25 cellular contexts compared by ENCODE assay signal in the genomic region with DNA sequence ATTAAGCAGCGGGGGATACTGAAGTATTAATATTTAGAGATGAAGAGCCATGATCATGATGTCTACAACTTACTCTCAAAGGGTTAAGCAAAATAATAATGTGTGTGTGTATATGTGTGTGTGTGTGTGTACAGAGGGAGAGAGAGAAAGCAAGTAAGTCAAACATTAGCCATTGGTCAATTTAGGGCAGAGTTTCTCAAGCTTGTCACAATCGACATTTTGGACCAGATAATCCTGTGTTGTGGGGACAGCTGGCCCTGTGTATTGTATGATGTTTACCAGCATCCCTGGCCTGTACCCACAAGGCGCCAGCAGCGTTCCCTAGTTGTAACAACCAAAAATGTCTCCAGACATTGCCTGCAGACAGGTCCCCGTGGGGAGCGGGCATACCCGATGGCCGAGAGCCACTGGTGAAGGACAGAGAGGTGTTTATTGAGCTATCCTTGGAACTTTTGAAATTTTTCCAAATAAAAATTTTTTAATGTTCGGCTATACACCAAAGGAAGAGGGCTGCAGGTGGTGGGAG.
"Had no signal": no experiment of that assay in that cellular context is flagged by ENCODE, and none has a peak within 500 bp of the region (broad histone marks: within the 10 kb centered on the region; RNA-seq: fewer than 3 reads in every experiment).

No MANE protein-coding gene starts in this region.

- H3K36me3 ChIP-seq: cardiac muscle cell, prostate gland, right atrium auricular region, suprapubic skin, vagina, WERI-Rb-1 had no signal

- H3K36me3 Mint-ChIP-seq: activated CD8-positive, alpha-beta memory T cell treated with anti-CD3 and anti-CD28 coated beads, Interleukin-2, amount 10 ng/mL, durations not matched to agents 7 days and 5 days; naive thymus-derived CD4-positive, alpha-beta T cell had no signal

- H3K4me3 Mint-ChIP-seq: activated CD4-positive, alpha-beta T cell treated with anti-CD3 and anti-CD28 coated beads, Interleukin-2, amount 10 ng/mL, durations not matched to agents 7 days and 5 days; activated CD8-positive, alpha-beta memory T cell treated with anti-CD3 and anti-CD28 coated beads, Interleukin-2, amount 10 ng/mL, durations not matched to agents 7 days and 5 days; activated CD8-positive, alpha-beta T cell treated with anti-CD3 and anti-CD28 coated beads for 36 hours; activated naive CD8-positive, alpha-beta T cell treated with anti-CD3 and anti-CD28 coated beads, Interleukin-2, amount 50 U/mL, for 24 hours; activated T-helper 1 cell treated with anti-CD3 and anti-CD28 coated beads, Interleukin-12 subunit alpha, Interleukin-12 subunit beta, Interleukin-2, Interleukin-4 antibody, amounts not matched to agents 30 ng/mL and 10 ng/mL and 1 ng/mL, durations not matched to agents 14 hours and 24 hours and 36 hours; effector memory CD8-positive, alpha-beta T cell; naive thymus-derived CD4-positive, alpha-beta T cell; stimulated activated naive CD8-positive, alpha-beta T cell treated with anti-CD3 and anti-CD28 coated beads, Interleukin-15, Interleukin-2, amounts not matched to agents 100 ng/mL and 50 ng/mL, for 24 hours had no signal

- DNase-seq: activated CD4-positive, alpha-beta T cell treated with anti-CD3 and anti-CD28 coated beads, Interleukin-2, amount 10 ng/mL, durations not matched to agents 7 days and 5 days; activated CD4-positive, CD25-positive, alpha-beta regulatory T cell treated with anti-CD3 and anti-CD28 coated beads, Interleukin-2, amount 50 U/mL, for 72 hours; activated CD8-positive, alpha-beta memory T cell treated with anti-CD3 and anti-CD28 coated beads, Interleukin-2, amount 10 ng/mL, durations not matched to agents 7 days and 5 days; activated CD8-positive, alpha-beta T cell treated with anti-CD3 and anti-CD28 coated beads for 36 hours; activated gamma-delta T cell; activated naive CD4-positive, alpha-beta T cell treated with anti-CD3 and anti-CD28 coated beads, Interleukin-2, amount 50 U/mL, for 16 hours; activated naive CD8-positive, alpha-beta T cell treated with anti-CD3 and anti-CD28 coated beads, Interleukin-2, amount 50 U/mL, for 24 hours; activated T-cell treated with anti-CD3 and anti-CD28 coated beads for 4 hours; effector memory CD8-positive, alpha-beta T cell; islet precursor cell; naive thymus-derived CD4-positive, alpha-beta T cell; stimulated activated CD4-positive, alpha-beta T cell treated with anti-CD3 and anti-CD28 coated beads, Interleukin-12 subunit alpha, Interleukin-12 subunit beta, amount 100 ng/mL, for 4 hours; trophoblast cell; WERI-Rb-1 had no signal

- H3K27me3 ChIP-seq: right atrium auricular region, suprapubic skin, vagina had no signal

- H3K27me3 Mint-ChIP-seq: activated CD8-positive, alpha-beta T cell treated with anti-CD3 and anti-CD28 coated beads for 36 hours; activated naive CD8-positive, alpha-beta T cell treated with anti-CD3 and anti-CD28 coated beads, Interleukin-2, amount 50 U/mL, for 24 hours; stimulated activated naive CD8-positive, alpha-beta T cell treated with anti-CD3 and anti-CD28 coated beads, Interleukin-15, Interleukin-2, amounts not matched to agents 100 ng/mL and 50 ng/mL, for 24 hours had no signal

- H3K4me3 ChIP-seq: cardiac muscle cell, prostate gland, right atrium auricular region, suprapubic skin, vagina had no signal

- FAIRE-seq: endothelial cell of umbilical vein, frontal cortex, TTC549 had no signal

- H3K27ac ChIP-seq: cardiac muscle cell, prostate gland, right atrium auricular region, suprapubic skin, vagina, WERI-Rb-1 had no signal

- H3K4me1 Mint-ChIP-seq: activated CD4-positive, alpha-beta T cell treated with anti-CD3 and anti-CD28 coated beads, Interleukin-2, amount 10 ng/mL, durations not matched to agents 7 days and 5 days had no signal

- H3K9me3 ChIP-seq: prostate gland, right atrium auricular region, suprapubic skin, vagina had no signal

- ATAC-seq: activated CD8-positive, alpha-beta memory T cell treated with anti-CD3 and anti-CD28 coated beads, Interleukin-2, amount 10 ng/mL, durations not matched to agents 7 days and 5 days; activated CD8-positive, alpha-beta T cell treated with anti-CD3 and anti-CD28 coated beads for 36 hours; activated naive CD8-positive, alpha-beta T cell treated with anti-CD3 and anti-CD28 coated beads, Interleukin-2, amount 50 U/mL, for 24 hours; effector memory CD8-positive, alpha-beta T cell; esophagus mucosa; naive thymus-derived CD4-positive, alpha-beta T cell had no signal

- H3K9me3 Mint-ChIP-seq: activated CD4-positive, alpha-beta T cell treated with anti-CD3 and anti-CD28 coated beads, Interleukin-2, amount 10 ng/mL, durations not matched to agents 7 days and 5 days; activated CD8-positive, alpha-beta T cell treated with anti-CD3 and anti-CD28 coated beads for 36 hours; activated naive CD8-positive, alpha-beta T cell treated with anti-CD3 and anti-CD28 coated beads, Interleukin-2, amount 50 U/mL, for 24 hours; activated T-helper 1 cell treated with anti-CD3 and anti-CD28 coated beads, Interleukin-12 subunit alpha, Interleukin-12 subunit beta, Interleukin-2, Interleukin-4 antibody, amounts not matched to agents 30 ng/mL and 10 ng/mL and 1 ng/mL, durations not matched to agents 14 hours and 24 hours and 36 hours; effector memory CD8-positive, alpha-beta T cell; naive thymus-derived CD4-positive, alpha-beta T cell; stimulated activated naive CD8-positive, alpha-beta T cell treated with anti-CD3 and anti-CD28 coated beads, Interleukin-15, Interleukin-2, amounts not matched to agents 100 ng/mL and 50 ng/mL, for 24 hours had no signal

- H3K27ac Mint-ChIP-seq: activated CD4-positive, alpha-beta T cell treated with anti-CD3 and anti-CD28 coated beads, Interleukin-2, amount 10 ng/mL, durations not matched to agents 7 days and 5 days; activated CD8-positive, alpha-beta memory T cell treated with anti-CD3 and anti-CD28 coated beads, Interleukin-2, amount 10 ng/mL, durations not matched to agents 7 days and 5 days; activated CD8-positive, alpha-beta T cell treated with anti-CD3 and anti-CD28 coated beads for 36 hours; activated naive CD8-positive, alpha-beta T cell treated with anti-CD3 and anti-CD28 coated beads, Interleukin-2, amount 50 U/mL, for 24 hours; activated T-helper 1 cell treated with anti-CD3 and anti-CD28 coated beads, Interleukin-12 subunit alpha, Interleukin-12 subunit beta, Interleukin-2, Interleukin-4 antibody, amounts not matched to agents 30 ng/mL and 10 ng/mL and 1 ng/mL, durations not matched to agents 14 hours and 24 hours and 36 hours; effector memory CD8-positive, alpha-beta T cell; naive thymus-derived CD4-positive, alpha-beta T cell; stimulated activated naive CD8-positive, alpha-beta T cell treated with anti-CD3 and anti-CD28 coated beads, Interleukin-15, Interleukin-2, amounts not matched to agents 100 ng/mL and 50 ng/mL, for 24 hours had no signal
